ENCODE assay signal across 16 cellular contexts in genomic region chr14:75215520-75215919, GRCh38. TPM values are rescaled to one million over a fixed set of nuclear protein-coding genes. Genes with fewer than 3 reads are reported as not detected.
DNase-seq lines count a peak whose midpoint lies in the region; ATAC-seq and TF ChIP-seq lines count a peak whose summit lies in the region.
"Had no signal": no experiment of that assay in that cellular context is flagged by ENCODE, and none has a peak within 500 bp of the region (broad histone marks: within the 10 kb centered on the region; RNA-seq: fewer than 3 reads in every experiment).

No MANE protein-coding gene starts in this region.

- H3K4me1 ChIP-seq in ascending aorta (no peaks in the 10 kb centered on the region), colonic mucosa (no peaks in the 10 kb centered on the region)
- peaks cover 18 to 23% of the 10 kb centered on the region in 2 donors for H3K4me1 ChIP-seq in naive thymus-derived CD4-positive, alpha-beta T cell (ENCODE audit: control insufficient read depth in 2 of 2, insufficient read depth in 2 of 2, low read length in 2 of 2)
- H3K4me1 ChIP-seq: A549 had no signal

- CTCF ChIA-PET in naive thymus-derived CD4-positive, alpha-beta T cell (lab: Charles Lee): no interaction called here

- DNase-seq in activated naive CD8-positive, alpha-beta T cell treated with anti-CD3 and anti-CD28 coated beads, Interleukin-2, amount 10 ng/mL, durations not matched to agents 7 days and 5 days: no peak
- no peak for DNase-seq in activated naive CD8-positive, alpha-beta T cell treated with anti-CD3 and anti-CD28 coated beads, Interleukin-2, amount 50 U/mL, for 24 hours
- DNase-seq in ascending aorta (ENCODE audit: low spot score in 2 of 2): no peak
- DNase-seq in naive thymus-derived CD4-positive, alpha-beta T cell: no peak
- no peak for DNase-seq in colonic mucosa
- DNase-seq in GM13977 (ENCODE audit: low spot score): no peak
- DNase-seq: C1 segment of cervical spinal cord, DND-41, H7, HFFc6, NCI-H1417 treated with DMSO at 0.1 percent for 48 hours, NCI-H187 treated with DMSO at 0.1 percent for 48 hours, NCI-H345, NCI-H524 treated with DMSO at 0.1 percent for 48 hours had no signal

- H3K4me3 Mint-ChIP-seq in activated naive CD8-positive, alpha-beta T cell treated with anti-CD3 and anti-CD28 coated beads, Interleukin-2, amount 10 ng/mL, durations not matched to agents 7 days and 5 days: peak overlapping the region; percentile 47
- no peak overlapping the region for H3K4me3 Mint-ChIP-seq in activated naive CD8-positive, alpha-beta T cell treated with anti-CD3 and anti-CD28 coated beads, Interleukin-2, amount 50 U/mL, for 24 hours
- H3K4me3 Mint-ChIP-seq in naive thymus-derived CD4-positive, alpha-beta T cell: peak overlapping the region in 8 of 10 donors; percentile 37 to 66 (median 55)
- H3K4me3 Mint-ChIP-seq: HFFc6 had no signal

- no peak overlapping the region for H3K9ac ChIP-seq in colonic mucosa (ENCODE audit: low read depth in 2 of 2, low read length in 2 of 2)

- POLR2A ChIA-PET in activated naive CD8-positive, alpha-beta T cell treated with anti-CD3 and anti-CD28 coated beads, Interleukin-2, amount 10 ng/mL, durations not matched to agents 7 days and 5 days (lab: Charles Lee): interaction anchor here (0.6 kb wide), 1 partner anchor 307 kb away, joined by 3 read pairs; the partner anchor contains the start of gene BATF
- POLR2A ChIA-PET in naive thymus-derived CD4-positive, alpha-beta T cell (lab: Charles Lee): interaction anchor here (0.7 kb wide), 1 partner anchor 676 kb away, joined by 3 read pairs; no protein-coding TSS in a partner anchor

- ATAC-seq in activated naive CD8-positive, alpha-beta T cell treated with anti-CD3 and anti-CD28 coated beads, Interleukin-2, amount 10 ng/mL, durations not matched to agents 7 days and 5 days (ENCODE audit: low read depth): no peak
- no peak for ATAC-seq in activated naive CD8-positive, alpha-beta T cell treated with anti-CD3 and anti-CD28 coated beads, Interleukin-2, amount 50 U/mL, for 24 hours
- ATAC-seq in naive thymus-derived CD4-positive, alpha-beta T cell: no peak
- no peak for ATAC-seq in HG02678 (IDR thresholded peaks at IDR 0.05; ENCODE audit: unreplicated experiment)
- ATAC-seq: A549 had no signal

- H3K4me3 ChIP-seq in ascending aorta (no peak overlapping the region), colonic mucosa (no peak overlapping the region)
- no peak overlapping the region for H3K4me3 ChIP-seq in naive thymus-derived CD4-positive, alpha-beta T cell (ENCODE audit: low read length)
- H3K4me3 ChIP-seq: A549 had no signal

- no peaks in the 10 kb centered on the region for H3K9me3 ChIP-seq in ascending aorta
- no peaks in the 10 kb centered on the region for H3K9me3 ChIP-seq in naive thymus-derived CD4-positive, alpha-beta T cell (ENCODE audit: control insufficient read depth in 2 of 3, low read length in 3 of 3)
- no peaks in the 10 kb centered on the region for H3K9me3 ChIP-seq in colonic mucosa
- H3K9me3 ChIP-seq: A549 had no signal

- H3K36me3 ChIP-seq in ascending aorta: no peaks in the 10 kb centered on the region
- no peaks in the 10 kb centered on the region for H3K36me3 ChIP-seq in naive thymus-derived CD4-positive, alpha-beta T cell (ENCODE audit: control insufficient read depth in 2 of 3, insufficient read depth in 3 of 3, low read length in 3 of 3)
- no peaks in the 10 kb centered on the region for H3K36me3 ChIP-seq in colonic mucosa

- H3K27ac ChIP-seq in ascending aorta (peak overlapping the region; percentile 46 to 61), colonic mucosa (no peak overlapping the region)
- H3K27ac ChIP-seq in naive thymus-derived CD4-positive, alpha-beta T cell (ENCODE audit: low read depth, low read length): no peak overlapping the region
- H3K27ac ChIP-seq: A549 had no signal

- TF ChIP-seq CTCF in ascending aorta (IDR thresholded peaks at IDR 0.05) (no peak), colonic mucosa (IDR thresholded peaks at IDR 0.05) (no peak), GM13977 (IDR thresholded peaks at IDR 0.05; ENCODE audit: extremely low read depth, insufficient read depth, missing control alignments) (no peak)

- peaks cover 28% of the 10 kb centered on the region for H3K4me1 Mint-ChIP-seq in activated naive CD8-positive, alpha-beta T cell treated with anti-CD3 and anti-CD28 coated beads, Interleukin-2, amount 10 ng/mL, durations not matched to agents 7 days and 5 days
- peaks cover 23% of the 10 kb centered on the region for H3K4me1 Mint-ChIP-seq in activated naive CD8-positive, alpha-beta T cell treated with anti-CD3 and anti-CD28 coated beads, Interleukin-2, amount 50 U/mL, for 24 hours
- peaks cover 12 to 32% (median 21%) of the 10 kb centered on the region in 7 donors for H3K4me1 Mint-ChIP-seq in naive thymus-derived CD4-positive, alpha-beta T cell

- H3K36me3 Mint-ChIP-seq in activated naive CD8-positive, alpha-beta T cell treated with anti-CD3 and anti-CD28 coated beads, Interleukin-2, amount 10 ng/mL, durations not matched to agents 7 days and 5 days: no peaks in the 10 kb centered on the region
- H3K36me3 Mint-ChIP-seq in activated naive CD8-positive, alpha-beta T cell treated with anti-CD3 and anti-CD28 coated beads, Interleukin-2, amount 50 U/mL, for 24 hours (ENCODE audit: low read depth): no peaks in the 10 kb centered on the region
- H3K36me3 Mint-ChIP-seq in naive thymus-derived CD4-positive, alpha-beta T cell: peaks cover 0 to 1% (median 0%) of the 10 kb centered on the region in 5 donors

- H3K27ac Mint-ChIP-seq in activated naive CD8-positive, alpha-beta T cell treated with anti-CD3 and anti-CD28 coated beads, Interleukin-2, amount 10 ng/mL, durations not matched to agents 7 days and 5 days: no peak overlapping the region
- H3K27ac Mint-ChIP-seq in activated naive CD8-positive, alpha-beta T cell treated with anti-CD3 and anti-CD28 coated beads, Interleukin-2, amount 50 U/mL, for 24 hours: no peak overlapping the region
- peak overlapping the region in 2 of 9 donors; percentile 38 to 46 for H3K27ac Mint-ChIP-seq in naive thymus-derived CD4-positive, alpha-beta T cell
- H3K27ac Mint-ChIP-seq: HFFc6 had no signal

- H3K27me3 Mint-ChIP-seq in activated naive CD8-positive, alpha-beta T cell treated with anti-CD3 and anti-CD28 coated beads, Interleukin-2, amount 10 ng/mL, durations not matched to agents 7 days and 5 days: peaks cover 9% of the 10 kb centered on the region
- peaks cover 3% of the 10 kb centered on the region for H3K27me3 Mint-ChIP-seq in activated naive CD8-positive, alpha-beta T cell treated with anti-CD3 and anti-CD28 coated beads, Interleukin-2, amount 50 U/mL, for 24 hours
- H3K27me3 Mint-ChIP-seq in naive thymus-derived CD4-positive, alpha-beta T cell: peaks cover 0 to 20% (median 0%) of the 10 kb centered on the region in 5 donors

- in situ Hi-C loops in GM13977 (cut with MboI; ENCODE audit: low pct_unique_long_range_greater_than_20kb, low sequenced_read_pairs, unreplicated experiment): no loop called here

- H3K27me3 ChIP-seq in ascending aorta: no peaks in the 10 kb centered on the region
- H3K27me3 ChIP-seq in naive thymus-derived CD4-positive, alpha-beta T cell (ENCODE audit: control insufficient read depth in 2 of 2, insufficient read depth in 2 of 2, low read length in 2 of 2): no peaks in the 10 kb centered on the region
- no peaks in the 10 kb centered on the region for H3K27me3 ChIP-seq in colonic mucosa

- H3K9me3 Mint-ChIP-seq in activated naive CD8-positive, alpha-beta T cell treated with anti-CD3 and anti-CD28 coated beads, Interleukin-2, amount 10 ng/mL, durations not matched to agents 7 days and 5 days: no peaks in the 10 kb centered on the region
- H3K9me3 Mint-ChIP-seq in activated naive CD8-positive, alpha-beta T cell treated with anti-CD3 and anti-CD28 coated beads, Interleukin-2, amount 50 U/mL, for 24 hours: no peaks in the 10 kb centered on the region
- no peaks in the 10 kb centered on the region for H3K9me3 Mint-ChIP-seq in naive thymus-derived CD4-positive, alpha-beta T cell
- H3K9me3 Mint-ChIP-seq: HFFc6 had no signal

- intact Hi-C loops in ascending aorta (cut with DNase I) (no loop called here), colonic mucosa (cut with DNase I) (no loop called here)
- intact Hi-C loops in naive thymus-derived CD4-positive, alpha-beta T cell (cut with micrococcal nuclease): no loop called here

RNA-seq across cellular contexts. Expression of gene TMED10, which starts 39.1 kb away (rescaled TPM):
- total RNA-seq in activated naive CD8-positive, alpha-beta T cell treated with anti-CD3 and anti-CD28 coated beads, Interleukin-2, amount 10 ng/mL, durations not matched to agents 7 days and 5 days: 100 to 1,000 TPM; 149 to 154 TPM
- total RNA-seq in ascending aorta: 190 TPM
- 100 to 1,000 TPM; 155 to 233 (median 171) TPM for total RNA-seq in naive thymus-derived CD4-positive, alpha-beta T cell
- polyA plus RNA-seq in naive thymus-derived CD4-positive, alpha-beta T cell: 100 to 1,000 TPM; 204 to 245 TPM
- 100 to 1,000 TPM; 387 to 432 TPM for total RNA-seq in colonic mucosa

Comparison
In these comparisons a context has a peak if more than half of its experiments do, and no peak if none do; other contexts are left out.
1. H3K27ac ChIP-seq: peak in ascending aorta (2 of 2); none in naive thymus-derived CD4-positive, alpha-beta T cell (single experiment) and colonic mucosa (single experiment).